23 cellular contexts compared by ENCODE assay signal in genomic region chr7:51689547-51689946, GRCh38.
DNase-seq lines count a peak whose midpoint lies in the region; ATAC-seq, FAIRE-seq and TF ChIP-seq lines count a peak whose summit lies in the region.
"Had no signal": no experiment of that assay in that cellular context is flagged by ENCODE, and none has a peak within 500 bp of the region (broad histone marks: within the 10 kb centered on the region; RNA-seq: fewer than 3 reads in every experiment).

No MANE protein-coding gene starts in this region.

- H3K9me1 ChIP-seq in IMR-90 (ENCODE audit: insufficient read depth, low read length): no peaks in the 10 kb centered on the region

- no peak overlapping the region for H2BK5ac ChIP-seq in IMR-90 (ENCODE audit: low read depth, low read length, poor library complexity, severe bottlenecking)

- no peak overlapping the region for H2BK20ac ChIP-seq in IMR-90 (ENCODE audit: low read depth, low read length)

- H3K79me1 ChIP-seq in IMR-90 (ENCODE audit: low read depth in 1 of 2, low read length in 2 of 2): no peaks in the 10 kb centered on the region

- H4K20me1 ChIP-seq in IMR-90 (ENCODE audit: insufficient read depth, low read length): no peaks in the 10 kb centered on the region
- H4K20me1 ChIP-seq: BLaER1 treated with 17β-estradiol and CSF1 and Interleukin-3, amounts not matched to agents 10 nM and 100 nM had no signal

- CTCF ChIA-PET in A549 (lab: Yijun Ruan, JAX) (no interaction called here), IMR-90 (lab: Yijun Ruan, JAX) (no interaction called here)

- H3K4ac ChIP-seq in IMR-90 (ENCODE audit: low read depth, low read length): no peak overlapping the region

- H3K9me3 Mint-ChIP-seq in natural killer cell treated with Interleukin-12 subunit alpha and Interleukin-12 subunit beta and Interleukin-15 and Interleukin-18, amount 100 ng/mL, for 72 hours: peaks cover 21% of the 10 kb centered on the region

- H3K27me3 ChIP-seq in IMR-90 (ENCODE audit: control insufficient read depth, insufficient read depth, low read length): no peaks in the 10 kb centered on the region
- H3K27me3 ChIP-seq: BLaER1 treated with 17β-estradiol and CSF1 and Interleukin-3, amounts not matched to agents 10 nM and 100 nM had no signal

- no peak overlapping the region for H2AK9ac ChIP-seq in IMR-90 (replicated peaks; ENCODE audit: low read depth, low read length, poor library complexity)

- H3K36me3 Mint-ChIP-seq in natural killer cell treated with Interleukin-12 subunit alpha and Interleukin-12 subunit beta and Interleukin-15 and Interleukin-18, amount 100 ng/mL, for 72 hours: peaks cover 6% of the 10 kb centered on the region
- H3K36me3 Mint-ChIP-seq: CD8-positive, alpha-beta T cell had no signal

- H4K5ac ChIP-seq in IMR-90 (ENCODE audit: low read depth, low read length): no peak overlapping the region

- H2BK120ac ChIP-seq in IMR-90 (ENCODE audit: low read depth, low read length): no peak overlapping the region

- in situ Hi-C loops in IMR-90 (cut with MboI; ENCODE audit: low sequenced_read_pairs): no loop called here

- H3K4me1 ChIP-seq in A549 (no peaks in the 10 kb centered on the region), IMR-90 (ENCODE audit: control insufficient read depth, insufficient read depth, low read length) (no peaks in the 10 kb centered on the region)
- H3K4me1 ChIP-seq: BLaER1 treated with 17β-estradiol and CSF1 and Interleukin-3, amounts not matched to agents 10 nM and 100 nM; Caco-2 had no signal

- no peak for DNase-seq in A549 (ENCODE audit: low read depth in 1 of 2, low spot score in 1 of 2)
- no peak for DNase-seq in IMR-90
- DNase-seq in SW480 (ENCODE audit: low spot score): peak; percentile 42
- DNase-seq in frontal cortex (ENCODE audit: low spot score in 2 of 2): no peak
- no peak for DNase-seq in putamen (ENCODE audit: low spot score)
- no peak for DNase-seq in activated T-cell treated with anti-CD3 and anti-CD28 coated beads, Interleukin-2, amount 50 U/mL, for 48 hours
- no peak for DNase-seq in natural killer cell treated with Interleukin-12 subunit alpha and Interleukin-12 subunit beta and Interleukin-15 and Interleukin-18, amount 100 ng/mL, for 72 hours (ENCODE audit: low spot score)
- DNase-seq: 8988T; AML-193; Caco-2; Calu3; CD4-positive, alpha-beta T cell; CD8-positive, alpha-beta T cell; DMS79 treated with DMSO at 0.1 percent for 48 hours; GF-D8 had no signal

- POLR2A ChIA-PET in A549 (lab: Yijun Ruan, JAX) (no interaction called here), IMR-90 (lab: Charles Lee; ENCODE audit: unreplicated experiment) (no interaction called here)

- TF ChIP-seq RAD21 in A549 (conservative IDR thresholded peaks at IDR 0.05 in 1 of 2, IDR thresholded peaks at IDR 0.05 in 1 of 2): no peak
- TF ChIP-seq RAD21 in IMR-90 (IDR thresholded peaks at IDR 0.05; ENCODE audit: low read length): no peak

- H3K4me3 Mint-ChIP-seq in natural killer cell treated with Interleukin-12 subunit alpha and Interleukin-12 subunit beta and Interleukin-15 and Interleukin-18, amount 100 ng/mL, for 72 hours: no peak overlapping the region
- H3K4me3 Mint-ChIP-seq: B cell; CD4-positive, alpha-beta T cell; CD8-positive, alpha-beta T cell had no signal

- H4K8ac ChIP-seq in IMR-90 (ENCODE audit: low read depth in 2 of 2, low read length in 2 of 2): no peak overlapping the region

- no peak overlapping the region for H3K4me2 ChIP-seq in A549
- H3K4me2 ChIP-seq in IMR-90 (ENCODE audit: low read depth, low read length): no peak overlapping the region
- H3K4me2 ChIP-seq: BLaER1 treated with 17β-estradiol and CSF1 and Interleukin-3, amounts not matched to agents 10 nM and 100 nM had no signal

- H3K56ac ChIP-seq in IMR-90 (ENCODE audit: extremely low read depth, insufficient read depth, low read length): no peak overlapping the region

- no peak overlapping the region for H3K18ac ChIP-seq in IMR-90 (ENCODE audit: low read depth, low read length)

- H4K91ac ChIP-seq in IMR-90 (ENCODE audit: insufficient read depth, low read depth, low read length): no peak overlapping the region

- no peak for TF ChIP-seq EP300 in A549 (IDR thresholded peaks at IDR 0.05)

- H2AK5ac ChIP-seq in IMR-90 (ENCODE audit: low read depth, low read length): no peak overlapping the region

- H3K4me1 Mint-ChIP-seq in natural killer cell treated with Interleukin-12 subunit alpha and Interleukin-12 subunit beta and Interleukin-15 and Interleukin-18, amount 100 ng/mL, for 72 hours (ENCODE audit: low read depth in 2 of 2): no peaks in the 10 kb centered on the region
- H3K4me1 Mint-ChIP-seq: B cell had no signal

- 36% methylated on average over 3 of the region's 3 CpGs for WGBS in A549 (ENCODE audit: missing lambda C conversion rate)
- no CpG with 5 or more reads among the region's 3 CpGs for WGBS in IMR-90 (ENCODE audit: extremely low coverage in 2 of 2, insufficient read length in 1 of 2), 2 experiments

- no peak for FAIRE-seq in A549 (lab: Jason Lieb, UNC)
- peak; percentile 36 for FAIRE-seq in frontal cortex (lab: Jason Lieb, UNC)
- FAIRE-seq: A204.1, D721Med, G401.6, GM12891, GM19239 had no signal

- no peak for TF ChIP-seq CTCF in A549 (IDR thresholded peaks at IDR 0.05)
- no peak for TF ChIP-seq CTCF in IMR-90 (conservative IDR thresholded peaks at IDR 0.05; ENCODE audit: low read depth, low read length)

- no peak for TF ChIP-seq POLR2A in A549 (IDR thresholded peaks at IDR 0.05; ENCODE audit: low read length)
- TF ChIP-seq POLR2A in IMR-90 (IDR thresholded peaks at IDR 0.05; ENCODE audit: low read depth, low read length): no peak

- no peak overlapping the region for H3K9ac ChIP-seq in IMR-90 (ENCODE audit: low read depth, low read length)
- H3K9ac ChIP-seq: BLaER1 treated with 17β-estradiol and CSF1 and Interleukin-3, amounts not matched to agents 10 nM and 100 nM had no signal

- no peak overlapping the region for H2BK15ac ChIP-seq in IMR-90 (ENCODE audit: low read depth, low read length)

- no peaks in the 10 kb centered on the region for H3K27me3 Mint-ChIP-seq in natural killer cell treated with Interleukin-12 subunit alpha and Interleukin-12 subunit beta and Interleukin-15 and Interleukin-18, amount 100 ng/mL, for 72 hours
- H3K27me3 Mint-ChIP-seq: B cell; CD4-positive, alpha-beta T cell had no signal

- H3K27ac ChIP-seq in A549 (no peak overlapping the region), IMR-90 (ENCODE audit: insufficient read depth, low read length) (no peak overlapping the region)
- H3K27ac ChIP-seq: BLaER1 treated with 17β-estradiol and CSF1 and Interleukin-3, amounts not matched to agents 10 nM and 100 nM; C4-2B had no signal

- no peak overlapping the region for H2AFZ ChIP-seq in IMR-90 (replicated peaks; ENCODE audit: low read length, poor library complexity)

- H3K4me3 ChIP-seq in A549 (no peak overlapping the region), IMR-90 (ENCODE audit: insufficient read depth, low read depth, low read length) (no peak overlapping the region)
- H3K4me3 ChIP-seq: BLaER1 treated with 17β-estradiol and CSF1 and Interleukin-3, amounts not matched to agents 10 nM and 100 nM had no signal

- intact Hi-C loops in IMR-90 (cut with micrococcal nuclease): no loop called here

- H3K36me3 ChIP-seq in IMR-90 (ENCODE audit: control insufficient read depth, insufficient read depth, low read length): no peaks in the 10 kb centered on the region
- H3K36me3 ChIP-seq: BLaER1 treated with 17β-estradiol and CSF1 and Interleukin-3, amounts not matched to agents 10 nM and 100 nM had no signal

- no peak overlapping the region for H3K23ac ChIP-seq in IMR-90 (ENCODE audit: low read depth, low read length)

- H3K9me3 ChIP-seq in A549: no peaks in the 10 kb centered on the region
- peaks cover 7% of the 10 kb centered on the region for H3K9me3 ChIP-seq in IMR-90 (ENCODE audit: control insufficient read depth, insufficient read depth, low read length)
- H3K9me3 ChIP-seq: BLaER1 treated with 17β-estradiol and CSF1 and Interleukin-3, amounts not matched to agents 10 nM and 100 nM; Caco-2 had no signal

- dilution Hi-C loops in IMR-90 (cut with HindIII; ENCODE audit: low sequenced_read_pairs, unreplicated experiment): no loop called here

- no peak overlapping the region for H3K27ac Mint-ChIP-seq in natural killer cell treated with Interleukin-12 subunit alpha and Interleukin-12 subunit beta and Interleukin-15 and Interleukin-18, amount 100 ng/mL, for 72 hours
- H3K27ac Mint-ChIP-seq: B cell; CD4-positive, alpha-beta T cell; CD8-positive, alpha-beta T cell had no signal

- no peak overlapping the region for H3K14ac ChIP-seq in IMR-90 (replicated peaks; ENCODE audit: low read depth, low read length)

- ATAC-seq in A549 (no peak), IMR-90 (ENCODE audit: low read depth) (no peak)
- ATAC-seq in natural killer cell treated with Interleukin-12 subunit alpha and Interleukin-12 subunit beta and Interleukin-15 and Interleukin-18, amount 100 ng/mL, for 72 hours: no peak
- ATAC-seq: CD8-positive, alpha-beta T cell had no signal

- no TSS peak for BruUV-seq in IMR-90 (replicated peaks; lab: Mats Ljungman, UMichigan)

TF ChIP-seq in A549, 52 proteins besides CTCF, POLR2A, EP300 and RAD21:
- TF ChIP-seq MAFK (IDR thresholded peaks at IDR 0.05; ENCODE audit: partially characterized antibody) (peak; percentile 51), CHD2 (IDR thresholded peaks at IDR 0.05; ENCODE audit: low read length, partially characterized antibody) (no peak), MAZ (IDR thresholded peaks at IDR 0.05; ENCODE audit: borderline replicate concordance, low read depth, low read length) (no peak), TP53 (CRISPR knock-in tag; IDR thresholded peaks at IDR 0.05) (no peak)

TF ChIP-seq in IMR-90, 13 proteins besides CTCF, POLR2A, EP300 and RAD21:
- TF ChIP-seq RCOR1 (IDR thresholded peaks at IDR 0.05; ENCODE audit: insufficient replicate concordance, low read length): no peak
- TF ChIP-seq MAFK (IDR thresholded peaks at IDR 0.05; ENCODE audit: low read depth, low read length): peak; percentile 61
